Comparison of ENCODE assay signal across 8 cellular contexts in the genomic region with DNA sequence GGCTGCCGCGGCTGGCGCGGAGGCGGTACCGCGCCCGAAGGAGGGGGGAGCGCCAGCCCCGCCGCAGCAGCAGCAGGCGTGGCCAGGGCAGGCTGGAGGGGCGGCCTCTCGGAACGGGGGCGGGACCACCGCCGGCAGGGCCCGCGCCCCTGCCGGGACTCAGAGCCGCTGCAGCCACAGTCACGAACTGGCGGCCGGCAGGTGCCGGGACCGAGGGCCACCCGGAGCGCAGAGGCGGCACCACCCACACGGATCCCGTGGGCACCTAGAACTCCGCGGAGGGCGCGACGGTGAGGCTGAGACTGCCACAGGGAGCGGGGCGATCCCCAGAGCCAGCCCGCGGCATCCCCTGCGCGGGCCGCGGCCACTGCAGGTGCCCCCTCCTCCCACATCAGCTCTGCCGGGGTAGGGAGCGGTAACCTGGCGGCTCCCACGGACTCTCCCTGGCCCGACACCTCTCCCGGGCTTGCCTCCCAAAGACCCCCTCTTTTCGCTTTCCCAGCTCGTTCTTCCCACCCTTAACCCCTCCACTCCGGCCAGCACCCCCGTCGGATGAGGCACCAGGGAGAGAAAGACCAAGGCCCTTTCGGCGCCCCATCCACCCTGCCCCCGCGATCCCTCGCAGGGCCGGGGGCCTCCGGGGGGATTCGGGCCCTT. TPM values are rescaled to one million over a fixed set of nuclear protein-coding genes. Genes with fewer than 3 reads are reported as not detected.
DNase-seq lines count a peak whose midpoint lies in the region; ATAC-seq and TF ChIP-seq lines count a peak whose summit lies in the region.

Gene VWA5B2, plus strand, starts transcription at position 162 of the 657 bp plus-strand sequence. CDS start 944 bp downstream, outside the sequence.

- H3K4me3 ChIP-seq in AG04450 (ENCODE audit: low read depth, low read length): peak within 1 kb of the TSS; percentile 44
- peak within 1 kb of the TSS; percentile 58 for H3K4me3 ChIP-seq in naive thymus-derived CD4-positive, alpha-beta T cell (ENCODE audit: low read length)

- no peaks in the 10 kb centered on the region; the same call in 1 of the 2 replicates for H3K9me3 ChIP-seq in AG04450 (ENCODE audit: control insufficient read depth, insufficient read depth, low read length)
- H3K9me3 ChIP-seq in naive thymus-derived CD4-positive, alpha-beta T cell (ENCODE audit: control insufficient read depth in 2 of 3, low read length in 3 of 3): no peaks in the 10 kb centered on the region

- no peak for DNase-seq in AG04450 (ENCODE audit: low read depth, low spot score)
- DNase-seq in NCI-H82 treated with DMSO at 0.1 percent for 48 hours (lab: John Stamatoyannopoulos, UW; ENCODE audit: unreplicated experiment): peak; percentile 53
- peak; percentile 52 for DNase-seq in activated T-cell treated with anti-CD3 and anti-CD28 coated beads for 1 hour (ENCODE audit: low read depth)
- peak; percentile 75 to 77 for DNase-seq in erythroblast (lab: John Stamatoyannopoulos, UW)
- peak; percentile 58 to 72 (median 66) for DNase-seq in naive thymus-derived CD4-positive, alpha-beta T cell
- peak; percentile 23 to 62 (median 59) for DNase-seq in stimulated activated naive CD4-positive, alpha-beta T cell (lab: John Stamatoyannopoulos, UW)

- H3K4me1 ChIP-seq in naive thymus-derived CD4-positive, alpha-beta T cell (ENCODE audit: control insufficient read depth in 2 of 2, insufficient read depth in 2 of 2, low read length in 2 of 2): peaks cover 0 to 5% of the 10 kb centered on the region in 2 donors

- TF ChIP-seq CTCF in AG04450 (IDR thresholded peaks at IDR 0.05; ENCODE audit: low read depth, low read length): 0 out of 2 replicates have a peak, but pooled peaks have one; percentile 16

- CTCF ChIA-PET in AG04450 (lab: Charles Lee): no interaction called here
- CTCF ChIA-PET in naive thymus-derived CD4-positive, alpha-beta T cell (lab: Charles Lee): interaction anchor here (0.6 to 3.5 kb wide), 3 partner anchors 17 to 22 kb away, joined by 4 to 40 read pairs (median 4); partner anchors contain the start of gene EEF1AKMT4

- H3K27ac ChIP-seq in AG04450 (ENCODE audit: low read depth, low read length): no peak within 1 kb of the TSS
- no peak within 1 kb of the TSS for H3K27ac ChIP-seq in naive thymus-derived CD4-positive, alpha-beta T cell (ENCODE audit: low read depth, low read length)

- POLR2A ChIA-PET in AG04450 (lab: Yijun Ruan, JAX): no interaction called here
- POLR2A ChIA-PET in naive thymus-derived CD4-positive, alpha-beta T cell (lab: Charles Lee): no interaction called here

- H3K36me3 Mint-ChIP-seq in naive thymus-derived CD4-positive, alpha-beta T cell: no peaks in the 10 kb centered on the region

- H3K27ac Mint-ChIP-seq in naive thymus-derived CD4-positive, alpha-beta T cell: no peak within 1 kb of the TSS

- no peaks in the 10 kb centered on the region for H3K9me3 Mint-ChIP-seq in naive thymus-derived CD4-positive, alpha-beta T cell

- ATAC-seq in GM19023 (IDR thresholded peaks at IDR 0.05; ENCODE audit: unreplicated experiment): peak; percentile 83
- ATAC-seq in HG03378 (IDR thresholded peaks at IDR 0.05; ENCODE audit: unreplicated experiment): peak; percentile 45
- peak; percentile 96 for ATAC-seq in naive thymus-derived CD4-positive, alpha-beta T cell

- H3K27me3 ChIP-seq in AG04450 (ENCODE audit: control insufficient read depth, insufficient read depth, low read length): peaks cover 52% of the 10 kb centered on the region
- peaks cover 4 to 17% of the 10 kb centered on the region in 2 donors for H3K27me3 ChIP-seq in naive thymus-derived CD4-positive, alpha-beta T cell (ENCODE audit: control insufficient read depth in 2 of 2, insufficient read depth in 2 of 2, low read length in 2 of 2)

- peak within 1 kb of the TSS; percentile 41 to 82 (median 74) for H3K4me3 Mint-ChIP-seq in naive thymus-derived CD4-positive, alpha-beta T cell

- intact Hi-C loops in naive thymus-derived CD4-positive, alpha-beta T cell (cut with micrococcal nuclease): loop anchor here (1.0 to 5.0 kb wide), 4 partner anchors 33 to 94 kb away; partner anchors contain the start of genes ABCF3 (in 1 of the 2), CAMK2N2 (in 1 of the 2), EIF2B5 (in 1 of the 2) and PSMD2 (in 1 of the 2)

- peaks cover 46 to 65% (median 57%) of the 10 kb centered on the region in 5 donors for H3K27me3 Mint-ChIP-seq in naive thymus-derived CD4-positive, alpha-beta T cell

- H3K4me1 Mint-ChIP-seq in naive thymus-derived CD4-positive, alpha-beta T cell: peaks cover 8 to 14% (median 10%) of the 10 kb centered on the region in 7 donors

- TF ChIP-seq POLR2A in erythroblast (IDR thresholded peaks at IDR 0.05; ENCODE audit: low read length): no peak

- H3K36me3 ChIP-seq in naive thymus-derived CD4-positive, alpha-beta T cell (ENCODE audit: control insufficient read depth in 2 of 3, insufficient read depth in 3 of 3, low read length in 3 of 3): no peaks in the 10 kb centered on the region

RNA-seq across cellular contexts. Expression of gene VWA5B2, which starts in this region (rescaled TPM):
- polyA plus RNA-seq in AG04450 (2011; rRNA removed): not detected in 2 replicates
- not detected in 2 replicates for polyA minus RNA-seq in AG04450 (2011; rRNA and poly(A)+ RNA removed)
- total RNA-seq in naive thymus-derived CD4-positive, alpha-beta T cell: not detected
- not detected for polyA plus RNA-seq in naive thymus-derived CD4-positive, alpha-beta T cell

Comparison
In these comparisons a context has a peak if more than half of its experiments do, and no peak if none do; other contexts are left out.
1. Peak in DNase-seq, ATAC-seq and H3K4me3 ChIP-seq in naive thymus-derived CD4-positive, alpha-beta T cell; RNA of the gene not detected or under 1 TPM.
2. ATAC-seq: peak in every context shown above with its lines; median percentile 96 in naive thymus-derived CD4-positive, alpha-beta T cell; 83 in GM19023; 45 in HG03378.